ENCODE assay signal across 9 cellular contexts in the genomic region with DNA sequence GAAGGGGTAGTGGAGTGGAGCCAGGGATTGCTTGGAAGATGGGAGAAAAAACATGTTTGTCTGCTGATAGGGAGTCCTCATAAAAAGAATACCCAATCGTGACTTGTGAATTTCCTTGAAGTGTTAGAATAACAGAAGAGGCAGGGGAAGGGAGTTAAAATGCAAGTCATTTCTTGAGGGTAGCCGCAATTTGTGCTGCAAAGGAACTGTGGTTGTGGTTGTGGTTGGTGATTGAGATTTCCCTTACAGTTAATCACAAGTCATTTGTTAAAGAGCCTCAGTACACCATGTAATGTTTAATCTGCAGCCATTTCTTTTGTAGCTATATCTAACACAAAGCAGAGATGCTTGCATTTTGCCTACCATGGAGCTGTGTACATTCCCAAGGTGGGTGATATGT. TPM values are rescaled to one million over a fixed set of nuclear protein-coding genes. Genes with fewer than 3 reads are reported as not detected.
DNase-seq lines count a peak whose midpoint lies in the region; ATAC-seq and TF ChIP-seq lines count a peak whose summit lies in the region.
"Had no signal": no experiment of that assay in that cellular context is flagged by ENCODE, and none has a peak within 500 bp of the region (broad histone marks: within the 10 kb centered on the region; RNA-seq: fewer than 3 reads in every experiment).

No MANE protein-coding gene starts in this region.

- no peak overlapping the region for H3K4me3 ChIP-seq in AG10803 (ENCODE audit: low read length)
- no peak overlapping the region for H3K4me3 ChIP-seq in SJCRH30

- H3K4me1 ChIP-seq in SJCRH30 = 0 out of 2 replicates have a peak, but pooled peaks cover 9% of the 10 kb centered on the region

- DNase-seq in AG10803 (ENCODE audit: low read depth) = peak; percentile 1
- peak; percentile 96 for DNase-seq in OCI-M1 (lab: John Stamatoyannopoulos, UW)
- peak; percentile 13 to 58 for DNase-seq in stimulated activated CD8-positive, alpha-beta memory T cell treated with anti-CD3 and anti-CD28 coated beads, Interleukin-15, amount 100 ng/mL, for 4 hours (ENCODE audit: low read depth in 2 of 2)
- DNase-seq in NCI-H226 = no peak
- DNase-seq in NCI-H128 (lab: John Stamatoyannopoulos, UW; ENCODE audit: unreplicated experiment) = no peak
- no peak for DNase-seq in SJCRH30

- no peak for TF ChIP-seq CTCF in AG10803 (conservative IDR thresholded peaks at IDR 0.05; ENCODE audit: low read length)

- H3K9me3 Mint-ChIP-seq in activated naive CD8-positive, alpha-beta T cell (ENCODE audit: low read depth) = peaks cover 19% of the 10 kb centered on the region

- peaks cover 59% of the 10 kb centered on the region for H3K27me3 Mint-ChIP-seq in activated naive CD8-positive, alpha-beta T cell

- no peaks in the 10 kb centered on the region; the same call in 1 of the 2 replicates for H3K9me3 ChIP-seq in SJCRH30 (replicated peaks)

- peaks cover 32% of the 10 kb centered on the region for H3K4me1 Mint-ChIP-seq in activated naive CD8-positive, alpha-beta T cell (ENCODE audit: low read depth)

- H3K27ac ChIP-seq in SJCRH30 = no peak overlapping the region
- H3K27ac ChIP-seq: C4-2B had no signal

- no peaks in the 10 kb centered on the region for H3K36me3 ChIP-seq in SJCRH30

- peak; percentile 93 for ATAC-seq in GM21423 (IDR thresholded peaks at IDR 0.05; ENCODE audit: unreplicated experiment)

- H3K4me3 Mint-ChIP-seq in activated naive CD8-positive, alpha-beta T cell = no peak overlapping the region

- peaks cover 4% of the 10 kb centered on the region for H3K36me3 Mint-ChIP-seq in activated naive CD8-positive, alpha-beta T cell

- peak overlapping the region; percentile 8 for H3K27ac Mint-ChIP-seq in activated naive CD8-positive, alpha-beta T cell

- no peaks in the 10 kb centered on the region for H3K27me3 ChIP-seq in SJCRH30

RNA-seq across cellular contexts. Expression of a gene that starts 38.5 kb away (rescaled TPM):
- 23.8 and 26.7 TPM in 2 replicates for total RNA-seq in SJCRH30 (2014; rRNA removed; shearing (Covaris generic))

Comparison
In these comparisons a context has a peak if more than half of its experiments do, and no peak if none do; other contexts are left out.
1. DNase-seq: peak in AG10803 (single experiment), OCI-M1 (single experiment) and stimulated activated CD8-positive, alpha-beta memory T cell treated with anti-CD3 and anti-CD28 coated beads, Interleukin-15, amount 100 ng/mL, for 4 hours (2 of 2); none in NCI-H226 (single experiment), NCI-H128 (single experiment) and SJCRH30 (0 of 2).